In genomic region chrX:22278375-22278774, GRCh38 we compare ENCODE assay signal across 19 cellular contexts. TPM values are rescaled to one million over a fixed set of nuclear protein-coding genes. Genes with fewer than 3 reads are reported as not detected.
DNase-seq lines count a peak whose midpoint lies in the region; ATAC-seq and TF ChIP-seq lines count a peak whose summit lies in the region.
"Had no signal": no experiment of that assay in that cellular context is flagged by ENCODE, and none has a peak within 500 bp of the region (broad histone marks: within the 10 kb centered on the region; RNA-seq: fewer than 3 reads in every experiment).

No MANE protein-coding gene starts in this region.

- H3F3A ChIP-seq in GM23338 (replicated peaks; ENCODE audit: low read depth) = no peaks in the 10 kb centered on the region

- no peaks in the 10 kb centered on the region for H3K27me3 ChIP-seq in GM23338 (ENCODE audit: insufficient read depth)
- H3K27me3 ChIP-seq: esophagus squamous epithelium had no signal

- ATAC-seq in GM23338 = peak; percentile 41; the same call in 1 of the 3 replicates
- ATAC-seq: CD8-positive, alpha-beta T cell had no signal

- H3K4me3 ChIP-seq in AG10803 (ENCODE audit: low read length) = no peak overlapping the region
- no peak overlapping the region for H3K4me3 ChIP-seq in GM23338
- H3K4me3 ChIP-seq: esophagus squamous epithelium had no signal

- no peak overlapping the region for H2AFZ ChIP-seq in GM23338

- H3K79me2 ChIP-seq in GM23338 (replicated peaks; ENCODE audit: insufficient read depth) = no peaks in the 10 kb centered on the region

- no peaks in the 10 kb centered on the region for H4K20me1 ChIP-seq in GM23338 (replicated peaks; ENCODE audit: insufficient read depth)

- H3K27ac Mint-ChIP-seq in GM23338 (no peak overlapping the region), CD14-positive monocyte (no peak overlapping the region)
- H3K27ac Mint-ChIP-seq: activated CD4-positive, alpha-beta T cell treated with anti-CD3 and anti-CD28 coated beads, Interleukin-2, amount 10 ng/mL, durations not matched to agents 7 days and 5 days; activated T-cell treated with anti-CD3 and anti-CD28 coated beads, Interleukin-2, amount 50 U/mL, for 24 hours; CD8-positive, alpha-beta T cell; naive B cell had no signal

- intact Hi-C loops in CD14-positive monocyte (cut with micrococcal nuclease) = no loop called here

- no peak overlapping the region for H3K27ac ChIP-seq in GM23338 (ENCODE audit: low read depth)
- no peak overlapping the region for H3K27ac ChIP-seq in VCaP
- H3K27ac ChIP-seq: esophagus squamous epithelium had no signal

- H3K27me3 Mint-ChIP-seq in GM23338 (ENCODE audit: insufficient read depth, low read depth, poor library complexity) (no peaks in the 10 kb centered on the region), CD14-positive monocyte (ENCODE audit: low read depth in 3 of 3) (no peaks in the 10 kb centered on the region)
- H3K27me3 Mint-ChIP-seq: activated CD4-positive, alpha-beta T cell treated with anti-CD3 and anti-CD28 coated beads, Interleukin-2, amount 10 ng/mL, durations not matched to agents 7 days and 5 days had no signal

- DNase-seq in AG10803 (ENCODE audit: low read depth) = no peak
- DNase-seq in GM23338 (ENCODE audit: low spot score) = peak; percentile 30
- DNase-seq in iPS DF 19.7 (ENCODE audit: low read depth, low spot score) = peak; percentile 5
- DNase-seq in stimulated activated naive CD4-positive, alpha-beta T cell (lab: John Stamatoyannopoulos, UW) = no peak
- no peak for DNase-seq in SW 1271 (lab: John Stamatoyannopoulos, UW)
- DNase-seq in CD14-positive monocyte (ENCODE audit: low spot score) = no peak
- DNase-seq: activated CD4-positive, alpha-beta T cell treated with anti-CD3 and anti-CD28 coated beads, Interleukin-2, amount 10 ng/mL, durations not matched to agents 7 days and 5 days; activated T-cell treated with anti-CD3 and anti-CD28 coated beads, Interleukin-2, amount 50 U/mL, for 24 hours; CD8-positive, alpha-beta T cell; cortex of kidney; esophagus squamous epithelium; naive B cell; NCI-H1105 treated with DMSO at 0.1 percent for 48 hours; NCI-H510A had no signal

- H3K4me1 Mint-ChIP-seq in GM23338 (no peaks in the 10 kb centered on the region), CD14-positive monocyte (no peaks in the 10 kb centered on the region)
- H3K4me1 Mint-ChIP-seq: activated CD4-positive, alpha-beta T cell treated with anti-CD3 and anti-CD28 coated beads, Interleukin-2, amount 10 ng/mL, durations not matched to agents 7 days and 5 days; naive B cell had no signal

- H3K36me3 Mint-ChIP-seq in GM23338 (ENCODE audit: low read depth) (no peaks in the 10 kb centered on the region), CD14-positive monocyte (no peaks in the 10 kb centered on the region)
- H3K36me3 Mint-ChIP-seq: CD8-positive, alpha-beta T cell; naive B cell had no signal

- no peak overlapping the region for H3K4me2 ChIP-seq in GM23338

- H3K9me2 ChIP-seq in GM23338 (ENCODE audit: insufficient read depth) = no peaks in the 10 kb centered on the region

- peaks cover 5% of the 10 kb centered on the region; the same call in 1 of the 3 replicates for H3K9me3 Mint-ChIP-seq in GM23338
- peaks cover 0 to 15% (median 2%) of the 10 kb centered on the region in 7 donors for H3K9me3 Mint-ChIP-seq in CD14-positive monocyte
- H3K9me3 Mint-ChIP-seq: activated CD4-positive, alpha-beta T cell treated with anti-CD3 and anti-CD28 coated beads, Interleukin-2, amount 10 ng/mL, durations not matched to agents 7 days and 5 days; activated T-cell treated with anti-CD3 and anti-CD28 coated beads, Interleukin-2, amount 50 U/mL, for 24 hours; CD8-positive, alpha-beta T cell had no signal

- TF ChIP-seq CTCF in AG10803 (conservative IDR thresholded peaks at IDR 0.05; ENCODE audit: low read length) = 0 out of 2 replicates have a peak, but pooled peaks have one; percentile 2
- peak; percentile 30 to 52 for TF ChIP-seq CTCF in GM23338 (conservative IDR thresholded peaks at IDR 0.05; ENCODE audit: low read depth in 2 of 2)
- TF ChIP-seq CTCF in VCaP (conservative IDR thresholded peaks at IDR 0.05) = peak; percentile 53; the same call in 1 of the 2 replicates
- no peak for TF ChIP-seq CTCF in CD14-positive monocyte (IDR thresholded peaks at IDR 0.05)

- no peaks in the 10 kb centered on the region for H3K36me3 ChIP-seq in GM23338 (ENCODE audit: insufficient read depth)
- H3K36me3 ChIP-seq: esophagus squamous epithelium had no signal

- H3K4me3 Mint-ChIP-seq in GM23338 = no peak overlapping the region
- no peak overlapping the region for H3K4me3 Mint-ChIP-seq in CD14-positive monocyte
- H3K4me3 Mint-ChIP-seq: activated CD4-positive, alpha-beta T cell treated with anti-CD3 and anti-CD28 coated beads, Interleukin-2, amount 10 ng/mL, durations not matched to agents 7 days and 5 days; activated T-cell treated with anti-CD3 and anti-CD28 coated beads, Interleukin-2, amount 50 U/mL, for 24 hours; CD8-positive, alpha-beta T cell; naive B cell had no signal

- H3K4me1 ChIP-seq in GM23338 (ENCODE audit: insufficient read depth) = no peaks in the 10 kb centered on the region
- H3K4me1 ChIP-seq: esophagus squamous epithelium had no signal

TF ChIP-seq in GM23338, 12 proteins besides CTCF, POLR2A, EP300 and RAD21 (continues in another document):
- TF ChIP-seq POLR2AphosphoS5 (IDR thresholded peaks at IDR 0.05; ENCODE audit: low read depth) = no peak
- TF ChIP-seq JUNB (IDR thresholded peaks at IDR 0.05; ENCODE audit: unreplicated experiment) = no peak
- no peak for TF ChIP-seq STAT1 (IDR thresholded peaks at IDR 0.05; ENCODE audit: unreplicated experiment)
- no peak for TF ChIP-seq CREB1 (CRISPR knock-in tag; IDR thresholded peaks at IDR 0.05; ENCODE audit: low read depth)
- no peak for TF ChIP-seq ZNF114 (CRISPR knock-in tag; IDR thresholded peaks at IDR 0.05)
- TF ChIP-seq ETS1 (IDR thresholded peaks at IDR 0.05) = no peak

RNA-seq across cellular contexts. Expression of gene CBLL2, which starts 5.7 kb away (rescaled TPM):
- not detected in 2 replicates for total RNA-seq in GM23338 (2014; rRNA removed; shearing (Covaris generic))
- not detected in 2 replicates for polyA plus RNA-seq in GM23338 (2016; fragmentation: Nextera tagmentation; extraction: Ambion mirVana)
- polyA plus RNA-seq in CD14-positive monocyte = not detected
- total RNA-seq: activated CD4-positive, alpha-beta T cell treated with anti-CD3 and anti-CD28 coated beads, Interleukin-2, amount 10 ng/mL, durations not matched to agents 7 days and 5 days; CD8-positive, alpha-beta T cell; esophagus squamous epithelium; liver; pulmonary artery endothelial cell; T-helper 2 cell treated with Interferon-gamma antibody and Interleukin-4, amounts not matched to agents 100 ng/mL and 5 ng/mL, for 36 hours had no signal
- polyA plus RNA-seq: liver, thymus had no signal

Comparison
In these comparisons a context has a peak if more than half of its experiments do, and no peak if none do; other contexts are left out.
1. DNase-seq: peak in GM23338 (single experiment) and iPS DF 19.7 (single experiment); none in AG10803 (single experiment), stimulated activated naive CD4-positive, alpha-beta T cell (0 of 6), SW 1271 (0 of 2) and CD14-positive monocyte (single experiment).